ENCODE assay signal across 8 cellular contexts in the genomic region with DNA sequence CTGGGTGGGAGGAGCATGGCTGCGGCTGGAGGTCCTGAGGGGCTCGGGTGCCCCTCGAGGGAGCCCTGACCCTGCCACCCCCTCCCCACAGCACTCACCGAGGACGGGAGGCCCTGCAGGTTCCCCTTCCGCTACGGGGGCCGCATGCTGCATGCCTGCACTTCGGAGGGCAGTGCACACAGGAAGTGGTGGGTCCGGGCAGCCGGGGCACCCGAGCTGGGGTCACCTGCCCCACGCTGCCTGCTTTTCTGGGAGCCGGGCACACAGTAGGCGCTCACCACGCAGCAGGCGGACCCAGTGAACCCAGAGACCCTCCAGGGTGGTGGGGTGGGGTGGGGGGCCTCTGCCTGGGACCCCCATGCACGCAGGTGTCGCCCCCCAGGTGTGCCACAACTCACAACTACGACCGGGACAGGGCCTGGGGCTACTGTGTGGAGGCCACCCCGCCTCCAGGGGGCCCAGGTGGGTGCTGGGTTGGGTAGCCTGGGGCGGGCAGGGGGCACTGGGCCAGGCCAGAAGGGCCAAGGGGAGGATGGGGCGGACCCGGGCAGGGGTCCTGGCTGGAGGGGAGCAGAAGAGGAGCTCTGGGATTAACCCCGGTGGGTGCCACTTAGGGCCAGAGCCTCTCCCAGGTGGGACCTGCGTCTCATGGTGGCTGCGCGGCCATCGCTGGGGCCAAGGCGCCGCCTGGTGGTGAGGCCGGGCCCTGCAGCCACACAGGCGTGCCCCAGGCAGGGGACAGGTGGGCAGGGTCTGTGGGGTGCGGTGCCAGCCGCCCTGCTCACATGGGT. TPM values are rescaled to one million over a fixed set of nuclear protein-coding genes. Genes with fewer than 3 reads are reported as not detected.
A peak's percentile ranks its signal among the peaks of the same experiment; 100 is the strongest.
DNase-seq lines count a peak whose midpoint lies in the region; ATAC-seq, FAIRE-seq and TF ChIP-seq lines count a peak whose summit lies in the region.

No MANE protein-coding gene starts in this region.

- no peaks in the 10 kb centered on the region for H3K9me3 ChIP-seq in A549

- TF ChIP-seq EP300 in A549 (IDR thresholded peaks at IDR 0.05), result no peak

- POLR2A ChIA-PET in A549 (lab: Yijun Ruan, JAX), result no interaction called here

- H3K36me3 Mint-ChIP-seq in central memory CD8-positive, alpha-beta T cell (ENCODE audit: insufficient read depth), result no peaks in the 10 kb centered on the region

- H3K4me1 ChIP-seq in A549, result peaks cover 6% of the 10 kb centered on the region; the same call in 1 of the 3 replicates

- TF ChIP-seq CTCF in A549 (IDR thresholded peaks at IDR 0.05) (peak; percentile 84), LNCaP clone FGC (IDR thresholded peaks at IDR 0.05; ENCODE audit: control insufficient read depth, extremely low read depth, insufficient read depth) (peak; percentile 99)

- DNase-seq in A549 (ENCODE audit: low read depth in 1 of 2, low spot score in 1 of 2) (peak; percentile 40 to 58), GM12892 (ENCODE audit: insufficient read length) (peak; percentile 99), LNCaP clone FGC (ENCODE audit: low read depth) (no peak), medulla oblongata (ENCODE audit: extremely low spot score) (peak; percentile 10), A172 (ENCODE audit: low spot score) (no peak)
- peak; percentile 59 to 66 for DNase-seq in central memory CD8-positive, alpha-beta T cell (ENCODE audit: low spot score in 2 of 2)
- DNase-seq in stimulated activated CD8-positive, alpha-beta memory T cell treated with anti-CD3 and anti-CD28 coated beads, Interleukin-7, amount 100 ng/mL, for 4 hours (ENCODE audit: low read depth in 2 of 2), result peak; percentile 4 to 25

- no peak overlapping the region for H3K4me3 ChIP-seq in A549
- no peak overlapping the region for H3K4me3 ChIP-seq in LNCaP clone FGC (ENCODE audit: low read depth, low read length)

- no peak overlapping the region for H3K27ac Mint-ChIP-seq in central memory CD8-positive, alpha-beta T cell (ENCODE audit: low read depth)

- FAIRE-seq in A549 (lab: Jason Lieb, UNC), result no peak
- peak; percentile 90 for FAIRE-seq in GM12892 (lab: Jason Lieb, UNC)

- ATAC-seq in A549, result peak; percentile 54 to 86; a peak in 4 of 6 replicates
- ATAC-seq in activated CD4-positive, CD25-positive, alpha-beta regulatory T cell treated with anti-CD3 and anti-CD28 coated beads, Interleukin-2, amount 50 U/mL, for 24 hours, result peak; percentile 79 to 81
- ATAC-seq in central memory CD8-positive, alpha-beta T cell (replicated peaks; ENCODE audit: extremely low read depth, poor library complexity, severe bottlenecking), result peak; percentile 69

- H3K4me2 ChIP-seq in A549, result peak overlapping the region; percentile 58

- no peaks in the 10 kb centered on the region for H3K27me3 Mint-ChIP-seq in central memory CD8-positive, alpha-beta T cell

- peak; percentile 80 to 88 for TF ChIP-seq RAD21 in A549 (conservative IDR thresholded peaks at IDR 0.05 in 1 of 2, IDR thresholded peaks at IDR 0.05 in 1 of 2)

- H3K9me3 Mint-ChIP-seq in central memory CD8-positive, alpha-beta T cell, result no peaks in the 10 kb centered on the region

- CTCF ChIA-PET in A549 (lab: Yijun Ruan, JAX), result interaction anchor here (0.6 to 4.5 kb wide), 39 partner anchors 9 to 433 kb away, joined by 3 to 30 read pairs (median 4); a partner anchor contains a TSS

- H3K4me3 Mint-ChIP-seq in central memory CD8-positive, alpha-beta T cell, result no peak overlapping the region

- no CpG with 5 or more reads among the region's 36 CpGs for WGBS in A549 (ENCODE audit: missing lambda C conversion rate)

- H3K4me1 Mint-ChIP-seq in central memory CD8-positive, alpha-beta T cell, result no peaks in the 10 kb centered on the region

- peak overlapping the region in 1 of 2 experiments; percentile 38; a peak in 1 of 6 replicates for H3K27ac ChIP-seq in A549

- TF ChIP-seq POLR2A in A549 (IDR thresholded peaks at IDR 0.05; ENCODE audit: low read length), result no peak
- TF ChIP-seq POLR2A in GM12892 (IDR thresholded peaks at IDR 0.05; ENCODE audit: low read depth, low read length), result no peak

TF ChIP-seq in A549, 52 proteins besides CTCF, POLR2A, EP300 and RAD21:
- TF ChIP-seq SMC3 (IDR thresholded peaks at IDR 0.05) (peak; percentile 92), HOXB13 (CRISPR knock-in tag; IDR thresholded peaks at IDR 0.05; ENCODE audit: low read depth) (no peak), EHMT2 (IDR thresholded peaks at IDR 0.05; ENCODE audit: low read depth) (no peak)
- TF ChIP-seq, protein P1, sequence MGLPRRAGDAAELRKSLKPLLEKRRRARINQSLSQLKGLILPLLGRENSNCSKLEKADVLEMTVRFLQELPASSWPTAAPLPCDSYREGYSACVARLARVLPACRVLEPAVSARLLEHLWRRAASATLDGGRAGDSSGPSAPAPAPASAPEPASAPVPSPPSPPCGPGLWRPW (IDR thresholded peaks at IDR 0.05), result no peak

RNA-seq across cellular contexts. Expression of a gene that starts 1.4 kb away (rescaled TPM):
- polyA plus RNA-seq in A549 (2011; rRNA removed) (0.09 TPM in 1 of 2 replicates, not detected in the other), A549 (2017; fragmentation: RNase III; extraction: RNeasy Plus Mini Kit Qiagen cat#74134 plus additional on column Dnase treatment) (0.20 to 0.25 TPM (median 0.24 TPM) in 3 replicates)
- polyA plus RNA-seq in A549 (2012; cell fraction: cytosol; rRNA removed), result 0.11 and 0.23 TPM in 2 replicates
- polyA plus RNA-seq in A549 (2012; cell fraction: nucleus; rRNA removed), result 2.8 and 4.1 TPM in 2 replicates
- polyA minus RNA-seq in A549 (2011; rRNA and poly(A)+ RNA removed), result not detected in 2 replicates
- polyA plus RNA-seq in GM12892 (2012; ENCODE audit: missing spikeins), result not detected
- 0.36 TPM in 1 of 2 replicates, not detected in the other for total RNA-seq in A172 (2014; rRNA removed; shearing (Covaris generic))

RNA-seq across cellular contexts. Expression of a gene that starts 20.0 kb away (rescaled TPM):
- polyA plus RNA-seq in A549 (2011; rRNA removed), result 0.12 and 0.17 TPM in 2 replicates
- polyA plus RNA-seq in A549 (2012; cell fraction: cytosol; rRNA removed), result 0.09 and 0.13 TPM in 2 replicates
- 0.29 and 0.36 TPM in 2 replicates for polyA plus RNA-seq in A549 (2012; cell fraction: nucleus; rRNA removed)
- polyA plus RNA-seq in A549 (2017; fragmentation: RNase III; extraction: RNeasy Plus Mini Kit Qiagen cat#74134 plus additional on column Dnase treatment), result 0.15 to 0.21 TPM (median 0.21 TPM) in 3 replicates
- 0.10 and 0.17 TPM in 2 replicates for polyA minus RNA-seq in A549 (2011; rRNA and poly(A)+ RNA removed)
- not detected for polyA plus RNA-seq in GM12892 (2012; ENCODE audit: missing spikeins)
- total RNA-seq in A172 (2014; rRNA removed; shearing (Covaris generic)), result 17.9 and 21.4 TPM in 2 replicates

Comparison
In these comparisons a context has a peak if more than half of its experiments do, and no peak if none do; other contexts are left out.
1. DNase-seq: peak in A549 (2 of 2), GM12892 (single experiment), central memory CD8-positive, alpha-beta T cell (2 of 2), medulla oblongata (single experiment) and stimulated activated CD8-positive, alpha-beta memory T cell treated with anti-CD3 and anti-CD28 coated beads, Interleukin-7, amount 100 ng/mL, for 4 hours (2 of 2); none in LNCaP clone FGC (single experiment) and A172 (single experiment).
2. Peak in every context shown above with its lines, with median percentiles within 50 percentile points of each other: ATAC-seq.